In genomic region chr1:119275930-119276215, GRCh38 we compare ENCODE assay signal across 10 cellular contexts.
DNase-seq lines count a peak whose midpoint lies in the region; ATAC-seq, FAIRE-seq and TF ChIP-seq lines count a peak whose summit lies in the region.
"Had no signal": no experiment of that assay in that cellular context is flagged by ENCODE, and none has a peak within 500 bp of the region (broad histone marks: within the 10 kb centered on the region; RNA-seq: fewer than 3 reads in every experiment).

No MANE protein-coding gene starts in this region.

- 13% methylated on average over 2 of the region's 2 CpGs for WGBS in K562 (ENCODE audit: insufficient coverage, low coverage, missing lambda C conversion rate)
- no CpG with 5 or more reads among the region's 2 CpGs for WGBS in mesenchymal stem cell
- WGBS in prostate gland, result 73% methylated on average over 2 of the region's 2 CpGs

- H2BK12ac ChIP-seq in mesenchymal stem cell (ENCODE audit: low read length in 2 of 2), result no peak overlapping the region

- H3K27ac ChIP-seq in K562 (ENCODE audit: extremely low read depth, low read depth, low read length) (no peak overlapping the region), mesenchymal stem cell (ENCODE audit: low read length, poor library complexity, severe bottlenecking) (no peak overlapping the region), prostate gland (no peak overlapping the region), Peyer's patch (no peak overlapping the region)
- H3K27ac ChIP-seq: SJSA1 had no signal

- TF ChIP-seq CTCF in AG09309 (IDR thresholded peaks at IDR 0.05; ENCODE audit: control insufficient read depth, insufficient read depth, low read depth, low read length, missing control alignments), result no peak
- no peak for TF ChIP-seq CTCF in K562 (IDR thresholded peaks at IDR 0.05 in 2 of 3, conservative IDR thresholded peaks at IDR 0.05 in 1 of 3; ENCODE audit: insufficient read depth in 2 of 3, low read depth in 1 of 3, low read length in 3 of 3)
- no peak for TF ChIP-seq CTCF in prostate gland (IDR thresholded peaks at IDR 0.05)
- no peak for TF ChIP-seq CTCF in Peyer's patch (IDR thresholded peaks at IDR 0.05)

- DNase-seq in AG09309 (ENCODE audit: low read depth), result peak; percentile 11
- peak; percentile 33 for DNase-seq in GM03348 (ENCODE audit: low spot score)
- DNase-seq in K562 (ENCODE audit: extremely low read depth in 1 of 4, low spot score in 3 of 4), result no peak
- no peak for DNase-seq in mesenchymal stem cell
- DNase-seq in NCI-H2196 (lab: John Stamatoyannopoulos, UW; ENCODE audit: unreplicated experiment), result no peak
- DNase-seq in prostate gland (ENCODE audit: low spot score), result no peak
- DNase-seq in Peyer's patch, result no peak
- no peak for DNase-seq in DMS53 treated with DMSO at 0.1 percent for 48 hours (lab: John Stamatoyannopoulos, UW; ENCODE audit: unreplicated experiment)
- DNase-seq: 8988T had no signal

- TF ChIP-seq POLR2A in K562 (conservative IDR thresholded peaks at IDR 0.05), result no peak
- no peak for TF ChIP-seq POLR2A in prostate gland (IDR thresholded peaks at IDR 0.05)
- no peak for TF ChIP-seq POLR2A in Peyer's patch (IDR thresholded peaks at IDR 0.05)

- H3K79me2 ChIP-seq in K562 (ENCODE audit: control insufficient read depth, insufficient read depth, low read length), result no peaks in the 10 kb centered on the region

- no peak overlapping the region for H3K23ac ChIP-seq in mesenchymal stem cell (ENCODE audit: low read length in 2 of 2)

- no peaks in the 10 kb centered on the region for H3K9me3 ChIP-seq in K562 (replicated peaks; ENCODE audit: control insufficient read depth, insufficient read depth, low read depth, low read length)
- H3K9me3 ChIP-seq in mesenchymal stem cell (ENCODE audit: control insufficient read depth, low read length), result no peaks in the 10 kb centered on the region
- no peaks in the 10 kb centered on the region for H3K9me3 ChIP-seq in prostate gland
- no peaks in the 10 kb centered on the region for H3K9me3 ChIP-seq in Peyer's patch
- H3K9me3 ChIP-seq: SJSA1 had no signal

- H3K4ac ChIP-seq in mesenchymal stem cell (ENCODE audit: low read depth in 1 of 2, low read length in 2 of 2), result no peak overlapping the region

- H3K4me2 ChIP-seq in K562 (ENCODE audit: insufficient read depth, low read length) (no peak overlapping the region), mesenchymal stem cell (ENCODE audit: low read length, poor library complexity, severe bottlenecking) (no peak overlapping the region)

- H4K91ac ChIP-seq in mesenchymal stem cell (ENCODE audit: low read length), result no peak overlapping the region

- no peaks in the 10 kb centered on the region for H4K20me1 ChIP-seq in K562 (replicated peaks; ENCODE audit: control insufficient read depth, insufficient read depth, low read length)

- no peak overlapping the region for H2BK15ac ChIP-seq in mesenchymal stem cell (ENCODE audit: low read depth, poor library complexity, severe bottlenecking)

- no peak overlapping the region for H3K14ac ChIP-seq in mesenchymal stem cell (ENCODE audit: low read length in 2 of 2)

- no peak overlapping the region for H2BK5ac ChIP-seq in mesenchymal stem cell (ENCODE audit: low read depth, low read length, poor library complexity, severe bottlenecking)

- H3K27me3 ChIP-seq in K562 (ENCODE audit: control insufficient read depth in 2 of 2, insufficient read depth in 2 of 2, low read length in 2 of 2), result no peaks in the 10 kb centered on the region
- peaks cover 0 to 3% of the 10 kb centered on the region in 2 experiments for H3K27me3 ChIP-seq in mesenchymal stem cell (ENCODE audit: control insufficient read depth in 1 of 2, insufficient read depth in 1 of 2, low read length in 2 of 2)
- H3K27me3 ChIP-seq in prostate gland (replicated peaks; ENCODE audit: insufficient read depth), result no peaks in the 10 kb centered on the region
- H3K27me3 ChIP-seq in Peyer's patch, result no peaks in the 10 kb centered on the region

- intact Hi-C loops in K562 (cut with micrococcal nuclease), result loop anchor here (1.0 to 10.0 kb wide), 4 partner anchors 91 to 1125 kb away; no protein-coding TSS in a partner anchor
- intact Hi-C loops in prostate gland (cut with DNase I), result no loop called here

- BruUV-seq in K562 (replicated peaks; lab: Mats Ljungman, UMichigan), result no TSS peak

- no peak overlapping the region for H3K9ac ChIP-seq in K562 (ENCODE audit: insufficient read depth in 1 of 2, low read depth in 2 of 2, low read length in 2 of 2)
- H3K9ac ChIP-seq in mesenchymal stem cell (ENCODE audit: low read length), result peak overlapping the region; percentile 61

- H3K18ac ChIP-seq in mesenchymal stem cell (ENCODE audit: low read depth in 1 of 2, low read length in 2 of 2), result no peak overlapping the region

- POLR2A ChIA-PET in K562 (lab: Yijun Ruan, JAX), result interaction anchor here (1.1 to 1.8 kb wide), 2 partner anchors 13 to 135 kb away, joined by 6 to 7 read pairs; partner anchors contain the start of gene WARS2

- H3K4me3 ChIP-seq in AG09309 (ENCODE audit: control insufficient read depth, low read depth, low read length), result no peak overlapping the region
- H3K4me3 ChIP-seq in K562, result no peak overlapping the region
- peak overlapping the region in 1 of 2 experiments; percentile 5 for H3K4me3 ChIP-seq in mesenchymal stem cell (ENCODE audit: insufficient read depth in 1 of 2, low read depth in 1 of 2, low read length in 2 of 2)
- no peak overlapping the region for H3K4me3 ChIP-seq in prostate gland
- H3K4me3 ChIP-seq in Peyer's patch, result no peak overlapping the region
- H3K4me3 ChIP-seq: SJSA1 had no signal

- no peak for ATAC-seq in K562

- no peak for FAIRE-seq in K562 (lab: Jason Lieb, UNC)

- in situ Hi-C loops in K562 (cut with MboI), result no loop called here

- H3K9me1 ChIP-seq in K562 (ENCODE audit: control insufficient read depth, insufficient read depth, low read length), result no peaks in the 10 kb centered on the region

- H3K36me3 ChIP-seq in K562 (ENCODE audit: control insufficient read depth, insufficient read depth, low read length) (no peaks in the 10 kb centered on the region), mesenchymal stem cell (ENCODE audit: control insufficient read depth in 1 of 2, insufficient read depth in 2 of 2, low read depth in 1 of 2, low read length in 2 of 2) (no peaks in the 10 kb centered on the region), prostate gland (no peaks in the 10 kb centered on the region), Peyer's patch (no peaks in the 10 kb centered on the region)
- H3K36me3 ChIP-seq: SJSA1 had no signal

- no peak overlapping the region for H4K8ac ChIP-seq in mesenchymal stem cell (ENCODE audit: low read length)

- H2AK5ac ChIP-seq in mesenchymal stem cell (ENCODE audit: low read length, severe bottlenecking), result no peak overlapping the region

- TF ChIP-seq EP300 in K562 (IDR thresholded peaks at IDR 0.05; ENCODE audit: low read length), result no peak

- no peak for TF ChIP-seq RAD21 in K562 (CRISPR knock-in tag; conservative IDR thresholded peaks at IDR 0.05 in 1 of 2, IDR thresholded peaks at IDR 0.05 in 1 of 2)

- no peaks in the 10 kb centered on the region for H3K4me1 ChIP-seq in K562 (replicated peaks in 1 of 2; ENCODE audit: control insufficient read depth in 2 of 2, insufficient read depth in 2 of 2, low read length in 2 of 2)
- H3K4me1 ChIP-seq in mesenchymal stem cell (ENCODE audit: control insufficient read depth, insufficient read depth, low read depth, low read length), result peaks cover 4% of the 10 kb centered on the region
- no peaks in the 10 kb centered on the region for H3K4me1 ChIP-seq in prostate gland (replicated peaks)
- no peaks in the 10 kb centered on the region for H3K4me1 ChIP-seq in Peyer's patch

- H2AFZ ChIP-seq in K562 (ENCODE audit: low read depth, low read length), result no peak overlapping the region
- no peak overlapping the region for H2AFZ ChIP-seq in mesenchymal stem cell (ENCODE audit: low read depth, low read length)

- CTCF ChIA-PET in K562 (lab: Yijun Ruan, JAX; ENCODE audit: low intra/inter-chr PET ratio), result interaction anchor here (1.3 kb wide), 1 partner anchor 91 kb away, joined by 3 read pairs; no protein-coding TSS in a partner anchor

- no peak overlapping the region for H2BK120ac ChIP-seq in mesenchymal stem cell (ENCODE audit: low read depth, low read length)

- no peaks in the 10 kb centered on the region for H3K79me1 ChIP-seq in mesenchymal stem cell (replicated peaks; ENCODE audit: low read length, poor library complexity, severe bottlenecking)

TF ChIP-seq in K562, 482 proteins besides CTCF, POLR2A, EP300 and RAD21 (continues in another document):
- TF ChIP-seq HMBOX1 (IDR thresholded peaks at IDR 0.05) (peak; percentile 13; the same call in 1 of the 2 replicates), SETDB1 (IDR thresholded peaks at IDR 0.05; ENCODE audit: low read length) (no peak)

Comparison
In these comparisons a context has a peak if more than half of its experiments do, and no peak if none do; other contexts are left out.
1. DNase-seq: peak in AG09309 (single experiment) and GM03348 (single experiment); none in K562 (0 of 4), mesenchymal stem cell (single experiment), NCI-H2196 (single experiment), prostate gland (single experiment), Peyer's patch (0 of 3) and DMS53 treated with DMSO at 0.1 percent for 48 hours (single experiment).